Comparison of ENCODE assay signal across 16 cellular contexts in genomic region chr2:160694631-160695030, GRCh38.
DNase-seq lines count a peak whose midpoint lies in the region; ATAC-seq and TF ChIP-seq lines count a peak whose summit lies in the region.
"Had no signal": no experiment of that assay in that cellular context is flagged by ENCODE, and none has a peak within 500 bp of the region (broad histone marks: within the 10 kb centered on the region; RNA-seq: fewer than 3 reads in every experiment).

No MANE protein-coding gene starts in this region.

- H3K9me3 Mint-ChIP-seq in activated T-cell treated with anti-CD3 and anti-CD28 coated beads, Interleukin-2, amount 50 U/mL, for 72 hours: peaks cover 0 to 2% of the 10 kb centered on the region in 2 donors
- H3K9me3 Mint-ChIP-seq in CD14-positive monocyte: peaks cover 0 to 4% (median 0%) of the 10 kb centered on the region in 7 donors

- H3K4me1 ChIP-seq in spleen: peaks cover 0 to under 1% (median 0%) of the 10 kb centered on the region in 6 donors
- H3K4me1 ChIP-seq: breast epithelium, thyroid gland had no signal

- H3K36me3 ChIP-seq in spleen: no peaks in the 10 kb centered on the region
- H3K36me3 ChIP-seq: breast epithelium, thyroid gland had no signal

- TF ChIP-seq POLR2A in spleen (IDR thresholded peaks at IDR 0.05): no peak

- H3K4me1 Mint-ChIP-seq in activated T-cell treated with anti-CD3 and anti-CD28 coated beads, Interleukin-2, amount 50 U/mL, for 72 hours (ENCODE audit: low read depth): no peaks in the 10 kb centered on the region
- H3K4me1 Mint-ChIP-seq in CD14-positive monocyte: peaks cover 4% of the 10 kb centered on the region

- intact Hi-C loops in spleen (cut with DNase I; ENCODE audit: low total_unique reads) (no loop called here), CD14-positive monocyte (cut with micrococcal nuclease) (no loop called here)

- peak overlapping the region in 1 of 8 donors; percentile 6 for H3K27ac ChIP-seq in spleen
- H3K27ac ChIP-seq: breast epithelium, SK-N-MC, thyroid gland had no signal

- no peaks in the 10 kb centered on the region for H3K27me3 Mint-ChIP-seq in activated T-cell treated with anti-CD3 and anti-CD28 coated beads, Interleukin-2, amount 50 U/mL, for 72 hours (ENCODE audit: low read depth)
- no peaks in the 10 kb centered on the region for H3K27me3 Mint-ChIP-seq in CD14-positive monocyte (ENCODE audit: low read depth in 3 of 3)

- H3K9me3 ChIP-seq in spleen: no peaks in the 10 kb centered on the region
- H3K9me3 ChIP-seq: breast epithelium, thyroid gland had no signal

- no peaks in the 10 kb centered on the region for H3K36me3 Mint-ChIP-seq in activated T-cell treated with anti-CD3 and anti-CD28 coated beads, Interleukin-2, amount 50 U/mL, for 72 hours (ENCODE audit: insufficient read depth in 2 of 2)
- no peaks in the 10 kb centered on the region for H3K36me3 Mint-ChIP-seq in CD14-positive monocyte

- no peak overlapping the region for H3K27ac Mint-ChIP-seq in activated T-cell treated with anti-CD3 and anti-CD28 coated beads, Interleukin-2, amount 50 U/mL, for 72 hours
- H3K27ac Mint-ChIP-seq in CD14-positive monocyte: no peak overlapping the region

- no peak for TF ChIP-seq CTCF in spleen (IDR thresholded peaks at IDR 0.05 in 8 of 11, conservative IDR thresholded peaks at IDR 0.05 in 3 of 11)
- no peak for TF ChIP-seq CTCF in CD14-positive monocyte (IDR thresholded peaks at IDR 0.05)

- H3K27me3 ChIP-seq in spleen (replicated peaks in 1 of 7): no peaks in the 10 kb centered on the region
- H3K27me3 ChIP-seq: breast epithelium, thyroid gland had no signal

- H3K4me3 Mint-ChIP-seq in activated T-cell treated with anti-CD3 and anti-CD28 coated beads, Interleukin-2, amount 50 U/mL, for 72 hours: no peak overlapping the region
- H3K4me3 Mint-ChIP-seq in CD14-positive monocyte: no peak overlapping the region
- H3K4me3 Mint-ChIP-seq: neural crest cell had no signal

- no peak overlapping the region for H3K4me3 ChIP-seq in spleen
- H3K4me3 ChIP-seq: breast epithelium, SK-N-MC, thyroid gland had no signal

- ATAC-seq in HG02678 (IDR thresholded peaks at IDR 0.05; ENCODE audit: unreplicated experiment): peak; percentile 51
- ATAC-seq in activated T-cell treated with anti-CD3 and anti-CD28 coated beads, Interleukin-2, amount 50 U/mL, for 72 hours (replicated peaks in 1 of 2): peak; percentile 99
- ATAC-seq in stimulated activated naive CD8-positive, alpha-beta T cell treated with anti-CD3 and anti-CD28 coated beads, Interleukin-15, Interleukin-2, amounts not matched to agents 100 U/mL and 50 U/mL, for 24 hours: peak; percentile 88
- ATAC-seq: sciatic nerve had no signal

- 27 to 67% (median 42%) methylated on average over 1 to 2 of the region's 2 CpGs for WGBS in spleen, 5 donors

- DNase-seq in activated CD8-positive, alpha-beta memory T cell treated with anti-CD3 and anti-CD28 coated beads, Interleukin-2, amount 50 U/mL, for 48 hours: peak; percentile 57
- no peak for DNase-seq in activated CD8-positive, alpha-beta memory T cell treated with anti-CD3 and anti-CD28 coated beads, Interleukin-2, amount 50 U/mL, for 4 hours
- peak; percentile 35 to 58 for DNase-seq in activated T-cell treated with anti-CD3 and anti-CD28 coated beads, Interleukin-2, amount 50 U/mL, for 72 hours
- DNase-seq in stimulated activated naive CD8-positive, alpha-beta T cell treated with anti-CD3 and anti-CD28 coated beads, Interleukin-15, Interleukin-2, amounts not matched to agents 100 U/mL and 50 U/mL, for 24 hours: peak; percentile 11
- DNase-seq in spleen (no peak), NCI-H2196 (lab: John Stamatoyannopoulos, UW; ENCODE audit: unreplicated experiment) (no peak), CD14-positive monocyte (ENCODE audit: low spot score) (no peak)
- DNase-seq: activated gamma-delta T cell; effector CD8-positive, alpha-beta T cell; GDM1; thyroid gland had no signal

Comparison
In these comparisons a context has a peak if more than half of its experiments do, and no peak if none do; other contexts are left out.
1. DNase-seq: peak in activated CD8-positive, alpha-beta memory T cell treated with anti-CD3 and anti-CD28 coated beads, Interleukin-2, amount 50 U/mL, for 48 hours (single experiment), activated T-cell treated with anti-CD3 and anti-CD28 coated beads, Interleukin-2, amount 50 U/mL, for 72 hours (2 of 2) and stimulated activated naive CD8-positive, alpha-beta T cell treated with anti-CD3 and anti-CD28 coated beads, Interleukin-15, Interleukin-2, amounts not matched to agents 100 U/mL and 50 U/mL, for 24 hours (single experiment); none in activated CD8-positive, alpha-beta memory T cell treated with anti-CD3 and anti-CD28 coated beads, Interleukin-2, amount 50 U/mL, for 4 hours (single experiment), spleen (single experiment), NCI-H2196 (single experiment) and CD14-positive monocyte (single experiment).
2. Peak in every context shown above with its lines, with median percentiles within 50 percentile points of each other: ATAC-seq.